In the genomic region with DNA sequence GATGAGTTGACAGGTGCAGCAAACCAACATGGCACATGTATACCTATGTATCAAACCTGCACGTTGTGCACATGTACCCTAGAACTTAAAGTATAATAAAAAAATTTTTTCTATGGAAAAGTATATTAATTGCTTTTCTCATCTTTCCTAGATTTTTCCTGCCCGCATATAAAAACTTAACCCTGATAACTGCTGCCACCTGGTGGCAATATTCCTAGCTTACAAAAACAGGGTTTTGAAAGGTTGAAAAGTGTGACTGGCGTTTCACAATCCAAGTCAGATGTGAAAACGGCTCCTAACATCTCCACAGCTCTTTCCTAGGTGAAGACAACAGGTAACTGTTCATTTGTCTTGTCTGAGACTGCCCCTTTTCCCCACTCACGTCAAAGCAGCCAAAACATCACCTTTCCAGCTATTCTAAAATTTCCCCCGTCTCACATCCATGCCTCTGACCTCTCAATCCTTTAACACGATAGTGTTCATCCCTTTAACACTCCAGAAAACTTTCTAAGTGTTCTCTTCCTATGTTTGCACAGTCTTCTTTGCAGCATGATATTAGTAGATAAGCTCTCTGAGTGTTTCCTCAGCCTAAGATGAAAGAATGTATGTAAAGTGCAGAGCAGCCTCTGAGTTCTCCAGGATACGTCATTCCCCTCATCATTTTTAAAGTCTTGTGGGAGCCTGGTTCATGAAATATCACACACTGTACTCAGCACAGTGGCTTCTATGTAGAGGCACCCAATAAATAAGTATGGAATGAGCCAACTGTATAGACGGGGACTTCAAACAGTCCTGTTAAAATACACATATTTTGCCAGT, we compare ENCODE assay signal across 7 cellular contexts. TPM values are rescaled to one million over a fixed set of nuclear protein-coding genes. Genes with fewer than 3 reads are reported as not detected.
DNase-seq lines count a peak whose midpoint lies in the region; ATAC-seq and TF ChIP-seq lines count a peak whose summit lies in the region.

No MANE protein-coding gene starts in this region.

- H3K4me3 Mint-ChIP-seq in HFFc6 (peak overlapping the region; percentile 8; the same call in 1 of the 2 replicates), immature natural killer cell (no peak overlapping the region)

- H3K27me3 ChIP-seq in adrenal gland: peaks cover 5% of the 10 kb centered on the region

- H3K27me3 Mint-ChIP-seq in HFFc6 (ENCODE audit: insufficient read depth) (peaks cover 25% of the 10 kb centered on the region), immature natural killer cell (ENCODE audit: low read depth in 3 of 3) (peaks cover 0 to 4% (median 2%) of the 10 kb centered on the region in 3 donors)

- H4K20me1 ChIP-seq in OCI-LY7 (ENCODE audit: insufficient read depth, low read length): no peaks in the 10 kb centered on the region

- 28 to 32% (median 29%) methylated on average over 9 of the region's 9 CpGs for WGBS in adrenal gland, 4 donors

- TF ChIP-seq POLR2A in adrenal gland (IDR thresholded peaks at IDR 0.05): no peak

- TF ChIP-seq CTCF in HFFc6 (IDR thresholded peaks at IDR 0.05) (peak; percentile 87), OCI-LY7 (conservative IDR thresholded peaks at IDR 0.05; ENCODE audit: low read length) (peak; percentile 86), adrenal gland (IDR thresholded peaks at IDR 0.05) (peak; percentile 54 to 79 (median 70))

- H3K4me1 Mint-ChIP-seq in HFFc6 (ENCODE audit: low read depth): peaks cover 5% of the 10 kb centered on the region; the same call in 1 of the 2 replicates
- H3K4me1 Mint-ChIP-seq in immature natural killer cell: no peaks in the 10 kb centered on the region

- H3K27ac ChIP-seq in OCI-LY7 (ENCODE audit: low read depth, low read length, poor library complexity, severe bottlenecking) (no peak overlapping the region), adrenal gland (no peak overlapping the region)

- H3K36me3 ChIP-seq in OCI-LY7 (ENCODE audit: insufficient read depth, low read length) (no peaks in the 10 kb centered on the region), adrenal gland (replicated peaks in 1 of 2) (no peaks in the 10 kb centered on the region)

- BruUV-seq in OCI-LY7 (replicated peaks; lab: Mats Ljungman, UMichigan): no TSS peak

- peaks cover 25% of the 10 kb centered on the region for H3K4me1 ChIP-seq in OCI-LY7 (ENCODE audit: insufficient read depth, low read length, poor library complexity, severe bottlenecking)
- no peaks in the 10 kb centered on the region for H3K4me1 ChIP-seq in adrenal gland (replicated peaks in 1 of 2)

- H3K27ac Mint-ChIP-seq in HFFc6 (no peak overlapping the region), immature natural killer cell (no peak overlapping the region)

- H3K9me3 Mint-ChIP-seq in HFFc6: no peaks in the 10 kb centered on the region
- H3K9me3 Mint-ChIP-seq in immature natural killer cell: peaks cover 0 to 4% (median 0%) of the 10 kb centered on the region in 6 donors

- DNase-seq in DMS53 (lab: John Stamatoyannopoulos, UW) (peak; percentile 77), HFFc6 (peak; percentile 31), OCI-LY7 (ENCODE audit: low spot score) (peak; percentile 67), adrenal gland (peak; percentile 36 to 76 (median 63)), immature natural killer cell (peak; percentile 27 to 41 (median 38))
- peak; percentile 15 to 24 for DNase-seq in stimulated activated CD4-positive, alpha-beta T cell treated with anti-CD3 and anti-CD28 coated beads, Interleukin-4, amount 100 ng/mL, for 48 hours (ENCODE audit: low read depth in 2 of 2)

- CTCF ChIA-PET in OCI-LY7 (lab: Charles Lee; ENCODE audit: unreplicated experiment): interaction anchor here (0.5 to 1.2 kb wide), 4 partner anchors 16 to 179 kb away, joined by 3 read pairs; no protein-coding TSS in a partner anchor

- ATAC-seq in GM21390 (IDR thresholded peaks at IDR 0.05; ENCODE audit: unreplicated experiment): no peak

- no peaks in the 10 kb centered on the region for H3K79me2 ChIP-seq in OCI-LY7 (ENCODE audit: insufficient read depth, low read depth, low read length)

- intact Hi-C loops in OCI-LY7 (cut with micrococcal nuclease; ENCODE audit: unreplicated experiment): loop anchor here (1.0 to 10.0 kb wide), 4 partner anchors 53 to 525 kb away; partner anchors contain the start of gene CD53
- intact Hi-C loops in adrenal gland (cut with DNase I): loop anchor here (5.0 kb wide), 1 partner anchor 178 kb away; no protein-coding TSS in a partner anchor

- H3K9me3 ChIP-seq in OCI-LY7 (ENCODE audit: low read length) (no peaks in the 10 kb centered on the region; the same call in 1 of the 2 replicates), adrenal gland (replicated peaks in 1 of 3) (no peaks in the 10 kb centered on the region)

- H3K36me3 Mint-ChIP-seq in HFFc6 (ENCODE audit: low read depth): no peaks in the 10 kb centered on the region
- H3K36me3 Mint-ChIP-seq in immature natural killer cell: no peaks in the 10 kb centered on the region

- H3K4me3 ChIP-seq in OCI-LY7 (ENCODE audit: low read depth, low read length, poor library complexity, severe bottlenecking) (no peak overlapping the region), adrenal gland (no peak overlapping the region)

- H3K4me2 ChIP-seq in OCI-LY7 (ENCODE audit: low read length): peak overlapping the region; percentile 49

- no peaks in the 10 kb centered on the region for H3K9me2 ChIP-seq in OCI-LY7 (ENCODE audit: insufficient read depth, low read length)

- POLR2A ChIA-PET in OCI-LY7 (lab: Charles Lee): interaction anchor here (0.9 to 3.8 kb wide), 7 partner anchors 11 to 273 kb away, joined by 3 to 19 read pairs (median 3); no protein-coding TSS in a partner anchor

- H2AFZ ChIP-seq in OCI-LY7 (ENCODE audit: low read length): peak overlapping the region; percentile 97

RNA-seq across cellular contexts. Expression of gene OVGP1, which starts 27.5 kb away (rescaled TPM):
- under 1 TPM in 5 of 6 experiments, not detected in 1; 0.09 to 0.74 (median 0.14) TPM for total RNA-seq in HFFc6 (2021; fragmentation: NEBNext Ultra II Directional; extraction: Animal tissue kit (Norgen Biotek cat#: 25700))
- total RNA-seq in OCI-LY7 (2014; rRNA removed; shearing (Covaris generic)): 3.8 and 4.1 TPM in 2 replicates
- total RNA-seq in OCI-LY7 (2022) (0.93 and 2.0 TPM in 2 replicates), adrenal gland (1 to 10 TPM in 2 of 8 donors, under 1 TPM in 6; 0.18 to 1.6 (median 0.58) TPM)
- polyA plus RNA-seq in adrenal gland (1 to 10 TPM in 2 of 3 donors, under 1 TPM in 1; 0.71 to 7.3 (median 3.4) TPM), immature natural killer cell (not detected)

RNA-seq across cellular contexts. Expression of gene WDR77, which starts 49.1 kb away (rescaled TPM):
- total RNA-seq in HFFc6 (2021; fragmentation: NEBNext Ultra II Directional; extraction: Animal tissue kit (Norgen Biotek cat#: 25700)): 10 to 100 TPM; 42.5 to 53.7 (median 47.7) TPM
- 63.0 and 97.3 TPM in 2 replicates for total RNA-seq in OCI-LY7 (2014; rRNA removed; shearing (Covaris generic))
- total RNA-seq in OCI-LY7 (2022) (59.9 and 66.4 TPM in 2 replicates), adrenal gland (10 to 100 TPM; 20.6 to 40.1 (median 28.3) TPM)
- polyA plus RNA-seq in adrenal gland (10 to 100 TPM; 19.8 to 47.2 (median 24.0) TPM), immature natural killer cell (10 to 100 TPM; 33.6 to 37.9 (median 36.3) TPM)

RNA-seq across cellular contexts. Expression of gene ATP5PB, which starts 49.3 kb away (rescaled TPM):
- total RNA-seq in HFFc6 (2021; fragmentation: NEBNext Ultra II Directional; extraction: Animal tissue kit (Norgen Biotek cat#: 25700)): 100 to 1,000 TPM; 253 to 293 (median 285) TPM
- 286 and 291 TPM in 2 replicates for total RNA-seq in OCI-LY7 (2014; rRNA removed; shearing (Covaris generic))
- total RNA-seq in OCI-LY7 (2022) (285 and 303 TPM in 2 replicates), adrenal gland (100 to 1,000 TPM; 154 to 319 (median 245) TPM)
- polyA plus RNA-seq in adrenal gland (100 to 1,000 TPM; 103 to 834 (median 147) TPM), immature natural killer cell (100 to 1,000 TPM; 495 to 624 (median 521) TPM)

Comparison
In these comparisons a context has a peak if more than half of its experiments do, and no peak if none do; other contexts are left out.
1. DNase-seq: peak in every context shown above with its lines; median percentile 77 in DMS53; 67 in OCI-LY7; 63 in adrenal gland; 38 in immature natural killer cell; 31 in HFFc6; 20 in stimulated activated CD4-positive, alpha-beta T cell treated with anti-CD3 and anti-CD28 coated beads, Interleukin-4, amount 100 ng/mL, for 48 hours.